ENCODE assay signal across 14 cellular contexts in the genomic region with DNA sequence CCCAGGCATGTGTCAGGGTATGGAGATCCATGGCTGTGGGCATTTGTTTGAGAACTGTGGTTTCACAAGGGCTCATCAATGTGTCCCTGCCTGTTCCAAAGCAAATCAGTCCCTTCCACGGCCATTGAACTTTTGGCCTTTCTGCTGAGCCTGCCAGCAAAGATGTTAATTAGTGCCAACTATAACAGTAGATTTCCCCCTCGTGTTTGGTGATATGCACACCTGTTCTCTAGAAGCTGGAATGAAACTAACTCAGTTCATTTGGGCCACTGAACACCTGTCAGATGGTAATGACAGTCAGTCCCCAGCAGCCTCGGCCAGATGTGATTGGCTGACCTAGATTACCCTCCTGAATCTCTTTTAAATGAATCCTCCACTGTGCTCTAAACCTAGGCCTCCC. TPM values are rescaled to one million over a fixed set of nuclear protein-coding genes. Genes with fewer than 3 reads are reported as not detected.
A peak's percentile ranks its signal among the peaks of the same experiment; 100 is the strongest.
DNase-seq lines count a peak whose midpoint lies in the region; ATAC-seq lines count a peak whose summit lies in the region.
"Had no signal": no experiment of that assay in that cellular context is flagged by ENCODE, and none has a peak within 500 bp of the region (broad histone marks: within the 10 kb centered on the region; RNA-seq: fewer than 3 reads in every experiment).

No MANE protein-coding gene starts in this region.

- no peak overlapping the region for H3K27ac ChIP-seq in mesenchymal stem cell (ENCODE audit: low read length, poor library complexity, severe bottlenecking)
- H3K27ac ChIP-seq: GM23248 had no signal

- H2BK15ac ChIP-seq in mesenchymal stem cell (ENCODE audit: low read depth, poor library complexity, severe bottlenecking) = no peak overlapping the region

- H3K4me2 ChIP-seq in mesenchymal stem cell (ENCODE audit: low read length, poor library complexity, severe bottlenecking) = no peak overlapping the region

- ATAC-seq in GM18907 (IDR thresholded peaks at IDR 0.05; ENCODE audit: unreplicated experiment) (peak; percentile 69), HG02588 (IDR thresholded peaks at IDR 0.05; ENCODE audit: unreplicated experiment) (peak; percentile 25), left lobe of liver (peak; percentile 94)

- no peaks in the 10 kb centered on the region for H3K79me1 ChIP-seq in mesenchymal stem cell (replicated peaks; ENCODE audit: low read length, poor library complexity, severe bottlenecking)

- H3K9me3 ChIP-seq in mesenchymal stem cell (ENCODE audit: control insufficient read depth, low read length) = no peaks in the 10 kb centered on the region

- no peak overlapping the region for H3K9ac ChIP-seq in mesenchymal stem cell (ENCODE audit: low read length)
- H3K9ac ChIP-seq: GM23248 had no signal

- H2BK12ac ChIP-seq in mesenchymal stem cell (ENCODE audit: low read length in 2 of 2) = no peak overlapping the region

- H4K8ac ChIP-seq in mesenchymal stem cell (ENCODE audit: low read length) = no peak overlapping the region

- no peak overlapping the region for H2BK120ac ChIP-seq in mesenchymal stem cell (ENCODE audit: low read depth, low read length)

- H3K36me3 ChIP-seq in mesenchymal stem cell (ENCODE audit: control insufficient read depth in 1 of 2, insufficient read depth in 2 of 2, low read depth in 1 of 2, low read length in 2 of 2) = peaks cover 0 to 32% of the 10 kb centered on the region in 2 experiments

- H3K4me1 ChIP-seq in mesenchymal stem cell (ENCODE audit: control insufficient read depth, insufficient read depth, low read depth, low read length) = no peaks in the 10 kb centered on the region

- DNase-seq in NCI-H2029 (lab: John Stamatoyannopoulos, UW) = peak; percentile 56
- peak; percentile 63 for DNase-seq in left lobe of liver (ENCODE audit: low spot score)
- no peak for DNase-seq in globus pallidus (ENCODE audit: low spot score)
- DNase-seq in activated CD4-positive, CD25-positive, alpha-beta regulatory T cell treated with anti-CD3 and anti-CD28 coated beads, Interleukin-2, amount 50 U/mL, for 72 hours = no peak
- no peak for DNase-seq in C1 segment of cervical spinal cord (lab: John Stamatoyannopoulos, UW)
- no peak for DNase-seq in mesenchymal stem cell
- DNase-seq: activated CD4-positive, alpha-beta T cell treated with anti-CD3 and anti-CD28 coated beads for 1 hour; activated gamma-delta T cell treated with Interleukin-2 at 50 U/mL for 16 hours; GM23248; NCI-H187 treated with DMSO at 0.1 percent for 48 hours; stimulated activated naive CD4-positive, alpha-beta T cell treated with Interleukin-2 at 50 U/mL for 16 hours had no signal

- no peak overlapping the region for H2AFZ ChIP-seq in mesenchymal stem cell (ENCODE audit: low read depth, low read length)
- H2AFZ ChIP-seq: GM23248 had no signal

- H3K4me3 ChIP-seq in mesenchymal stem cell (ENCODE audit: insufficient read depth in 1 of 2, low read depth in 1 of 2, low read length in 2 of 2) = no peak overlapping the region
- H3K4me3 ChIP-seq: GM23248 had no signal

- H3K14ac ChIP-seq in mesenchymal stem cell (ENCODE audit: low read length in 2 of 2) = no peak overlapping the region

- H3K27me3 ChIP-seq in mesenchymal stem cell (ENCODE audit: control insufficient read depth in 1 of 2, insufficient read depth in 1 of 2, low read length in 2 of 2) = peaks cover 0 to 21% of the 10 kb centered on the region in 2 experiments

- no peak overlapping the region for H2AK5ac ChIP-seq in mesenchymal stem cell (ENCODE audit: low read length, severe bottlenecking)

- H3K23ac ChIP-seq in mesenchymal stem cell (ENCODE audit: low read length in 2 of 2) = no peak overlapping the region

- no peak overlapping the region for H2BK5ac ChIP-seq in mesenchymal stem cell (ENCODE audit: low read depth, low read length, poor library complexity, severe bottlenecking)

- no peak overlapping the region for H3K18ac ChIP-seq in mesenchymal stem cell (ENCODE audit: low read depth in 1 of 2, low read length in 2 of 2)

- no peak overlapping the region for H3K4ac ChIP-seq in mesenchymal stem cell (ENCODE audit: low read depth in 1 of 2, low read length in 2 of 2)

- WGBS in mesenchymal stem cell = 76% methylated on average over 3 of the region's 3 CpGs

- H4K91ac ChIP-seq in mesenchymal stem cell (ENCODE audit: low read length) = no peak overlapping the region

RNA-seq across cellular contexts. Expression of gene IRAK3, which starts 43.2 kb away (rescaled TPM):
- total RNA-seq in left lobe of liver = 1.7 TPM
- 0.58 TPM for polyA plus RNA-seq in mesenchymal stem cell (2013, experiment 1 of 2)
- 0.92 TPM for polyA plus RNA-seq in mesenchymal stem cell (2013, experiment 2 of 2)
- total RNA-seq: SK-MEL-5 had no signal

Comparison
In these comparisons a context has a peak if more than half of its experiments do, and no peak if none do; other contexts are left out.
1. ATAC-seq: peak in every context shown above with its lines; median percentile 94 in left lobe of liver; 69 in GM18907; 25 in HG02588.
2. DNase-seq: peak in NCI-H2029 (single experiment) and left lobe of liver (single experiment); none in globus pallidus (single experiment), activated CD4-positive, CD25-positive, alpha-beta regulatory T cell treated with anti-CD3 and anti-CD28 coated beads, Interleukin-2, amount 50 U/mL, for 72 hours (single experiment), C1 segment of cervical spinal cord (0 of 14) and mesenchymal stem cell (single experiment).